Comparison of ENCODE assay signal across 8 cellular contexts in the genomic region with DNA sequence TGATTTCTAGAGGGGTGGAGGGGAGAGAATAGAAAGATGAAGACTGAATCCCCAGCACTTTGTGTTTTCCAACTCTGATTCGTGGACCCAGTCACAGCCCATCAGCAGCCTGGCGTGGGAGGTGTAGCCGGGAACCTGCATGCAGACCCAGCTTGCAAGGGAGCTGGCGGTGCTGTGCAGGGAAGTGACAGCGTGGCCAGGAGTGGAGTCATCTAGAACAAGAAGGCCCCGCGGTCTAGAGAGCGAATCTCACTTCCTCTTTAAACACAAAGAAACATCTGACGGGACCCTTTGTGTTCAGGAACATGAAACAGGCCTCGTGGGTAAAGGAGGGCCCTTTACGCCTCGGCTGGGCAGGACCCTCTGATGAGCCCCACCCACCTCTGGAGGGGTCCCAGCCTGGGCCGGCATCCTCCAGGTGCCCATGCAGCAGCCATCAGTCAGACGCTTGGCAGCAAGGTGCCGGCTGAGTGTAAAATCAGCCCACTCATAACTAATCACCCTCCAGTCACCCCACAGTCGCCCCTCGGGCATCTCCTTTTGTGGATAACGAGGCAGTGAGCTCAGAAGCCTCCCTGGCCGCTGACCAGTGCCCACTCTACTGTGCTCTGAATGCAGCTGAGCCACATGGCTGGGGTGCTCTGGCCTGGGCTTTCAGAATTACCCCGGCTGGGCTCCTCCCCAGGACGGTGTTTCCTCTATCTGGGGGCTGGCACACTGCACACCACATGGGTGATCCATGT. TPM values are rescaled to one million over a fixed set of nuclear protein-coding genes. Genes with fewer than 3 reads are reported as not detected.
DNase-seq lines count a peak whose midpoint lies in the region; ATAC-seq and TF ChIP-seq lines count a peak whose summit lies in the region.

No MANE protein-coding gene starts in this region.

- peak; percentile 53 for ATAC-seq in GM19438 (IDR thresholded peaks at IDR 0.05; ENCODE audit: low read depth, unreplicated experiment)
- ATAC-seq in HG03460 (IDR thresholded peaks at IDR 0.05; ENCODE audit: unreplicated experiment) = peak; percentile 66
- ATAC-seq in Right ventricle myocardium superior (ENCODE audit: poor library complexity) = no peak
- peak; percentile 90 for ATAC-seq in stimulated activated memory B cell treated with anti-CD40 and anti-IgM and Interleukin-4, amounts not matched to agents 10 μg/mL and 1 μg/mL and 100 μg/mL, for 72 hours

- H3K27ac Mint-ChIP-seq in CD14-positive monocyte = peak overlapping the region; percentile 93 to 96 (median 95)
- peak overlapping the region; percentile 99 for H3K27ac Mint-ChIP-seq in stimulated activated memory B cell treated with anti-CD40 and anti-IgM and Interleukin-4, amounts not matched to agents 10 μg/mL and 1 μg/mL and 100 μg/mL, for 72 hours

- no peak for TF ChIP-seq CTCF in CD14-positive monocyte (IDR thresholded peaks at IDR 0.05)

- H3K9me3 Mint-ChIP-seq in CD14-positive monocyte = no peaks in the 10 kb centered on the region
- H3K9me3 Mint-ChIP-seq in stimulated activated memory B cell treated with anti-CD40 and anti-IgM and Interleukin-4, amounts not matched to agents 10 μg/mL and 1 μg/mL and 100 μg/mL, for 72 hours = no peaks in the 10 kb centered on the region

- DNase-seq in CD14-positive monocyte (ENCODE audit: low spot score) = peak; percentile 92
- DNase-seq in activated CD4-positive, alpha-beta T cell treated with anti-CD3 and anti-CD28 coated beads, Interleukin-2, amount 50 U/mL, for 1 hour = peak; percentile 50
- peak; percentile 75 for DNase-seq in Right ventricle myocardium superior
- DNase-seq in NCI-H1092 treated with DMSO at 0.1 percent for 48 hours (lab: John Stamatoyannopoulos, UW) = no peak
- DNase-seq in mesenteric fat pad (ENCODE audit: low spot score) = no peak

- peaks cover 29 to 50% of the 10 kb centered on the region in 2 donors for H3K36me3 Mint-ChIP-seq in CD14-positive monocyte
- no peaks in the 10 kb centered on the region for H3K36me3 Mint-ChIP-seq in stimulated activated memory B cell treated with anti-CD40 and anti-IgM and Interleukin-4, amounts not matched to agents 10 μg/mL and 1 μg/mL and 100 μg/mL, for 72 hours

- intact Hi-C loops in CD14-positive monocyte (cut with micrococcal nuclease) = loop anchor here (1.0 to 10.0 kb wide), 3 partner anchors 19 to 87 kb away; partner anchors contain the start of gene IL17C (in 1 of the 2)
- intact Hi-C loops in Right ventricle myocardium superior (cut with DNase I) = no loop called here

- H3K4me3 Mint-ChIP-seq in CD14-positive monocyte = peak overlapping the region; percentile 56 to 84
- H3K4me3 Mint-ChIP-seq in stimulated activated memory B cell treated with anti-CD40 and anti-IgM and Interleukin-4, amounts not matched to agents 10 μg/mL and 1 μg/mL and 100 μg/mL, for 72 hours = peak overlapping the region; percentile 79

- peaks cover 53% of the 10 kb centered on the region for H3K4me1 Mint-ChIP-seq in CD14-positive monocyte
- peaks cover 51% of the 10 kb centered on the region for H3K4me1 Mint-ChIP-seq in stimulated activated memory B cell treated with anti-CD40 and anti-IgM and Interleukin-4, amounts not matched to agents 10 μg/mL and 1 μg/mL and 100 μg/mL, for 72 hours

- peaks cover 0 to 2% (median 2%) of the 10 kb centered on the region in 3 donors for H3K27me3 Mint-ChIP-seq in CD14-positive monocyte (ENCODE audit: low read depth in 3 of 3)
- no peaks in the 10 kb centered on the region for H3K27me3 Mint-ChIP-seq in stimulated activated memory B cell treated with anti-CD40 and anti-IgM and Interleukin-4, amounts not matched to agents 10 μg/mL and 1 μg/mL and 100 μg/mL, for 72 hours

RNA-seq across cellular contexts. Expression of gene SNAI3, which starts 4.4 kb away (rescaled TPM):
- 1 to 10 TPM; 4.2 to 5.3 TPM for polyA plus RNA-seq in CD14-positive monocyte
- 3.0 TPM for total RNA-seq in Right ventricle myocardium superior
- 1.2 TPM for total RNA-seq in mesenteric fat pad

RNA-seq across cellular contexts. Expression of gene MVD, which starts 19.0 kb away (rescaled TPM):
- polyA plus RNA-seq in CD14-positive monocyte = 10 to 100 TPM in 1 of 2 donors, 1 to 10 TPM in 1; 9.0 to 12.2 TPM
- 21.9 TPM for total RNA-seq in Right ventricle myocardium superior
- 22.9 TPM for total RNA-seq in mesenteric fat pad

RNA-seq across cellular contexts. Expression of gene RNF166, which starts 24.3 kb away (rescaled TPM):
- 100 to 1,000 TPM in 1 of 2 donors, 10 to 100 TPM in 1; 99.3 to 120 TPM for polyA plus RNA-seq in CD14-positive monocyte
- total RNA-seq in Right ventricle myocardium superior = 14.6 TPM
- total RNA-seq in mesenteric fat pad = 22.5 TPM

RNA-seq across cellular contexts. Expression of gene CTU2, which starts 24.4 kb away (rescaled TPM):
- polyA plus RNA-seq in CD14-positive monocyte = 1 to 10 TPM; 5.9 to 7.5 TPM
- total RNA-seq in Right ventricle myocardium superior (13.4 TPM), mesenteric fat pad (20.3 TPM)

RNA-seq across cellular contexts. Expression of gene CYBA, which starts 31.0 kb away (rescaled TPM):
- polyA plus RNA-seq in CD14-positive monocyte = 1,000 to 10,000 TPM; 2,092 to 2,376 TPM
- 53.7 TPM for total RNA-seq in Right ventricle myocardium superior
- 183 TPM for total RNA-seq in mesenteric fat pad

Comparison
In these comparisons a context has a peak if more than half of its experiments do, and no peak if none do; other contexts are left out.
1. DNase-seq: peak in CD14-positive monocyte (single experiment), activated CD4-positive, alpha-beta T cell treated with anti-CD3 and anti-CD28 coated beads, Interleukin-2, amount 50 U/mL, for 1 hour (single experiment) and Right ventricle myocardium superior (single experiment); none in NCI-H1092 treated with DMSO at 0.1 percent for 48 hours (single experiment) and mesenteric fat pad (single experiment).